ENCODE assay signal across 14 cellular contexts in genomic region chr12:79634957-79635471, GRCh38. TPM values are rescaled to one million over a fixed set of nuclear protein-coding genes. Genes with fewer than 3 reads are reported as not detected.
DNase-seq lines count a peak whose midpoint lies in the region; ATAC-seq, FAIRE-seq and TF ChIP-seq lines count a peak whose summit lies in the region.
"Had no signal": no experiment of that assay in that cellular context is flagged by ENCODE, and none has a peak within 500 bp of the region (broad histone marks: within the 10 kb centered on the region; RNA-seq: fewer than 3 reads in every experiment).

No MANE protein-coding gene starts in this region.

- intact Hi-C loops in esophagus squamous epithelium (cut with DNase I) = no loop called here

- no peak for TF ChIP-seq CTCF in AG09309 (IDR thresholded peaks at IDR 0.05; ENCODE audit: control insufficient read depth, insufficient read depth, low read depth, low read length, missing control alignments)
- no peak for TF ChIP-seq CTCF in bronchial epithelial cell (IDR thresholded peaks at IDR 0.05; ENCODE audit: insufficient read depth, low read length, severe bottlenecking)
- TF ChIP-seq CTCF in esophagus squamous epithelium (IDR thresholded peaks at IDR 0.05) = no peak

- FAIRE-seq in bronchial epithelial cell (lab: Jason Lieb, UNC) = no peak
- FAIRE-seq: endometrium had no signal

- peak; percentile 66 for DNase-seq in AG09309 (ENCODE audit: low read depth)
- peak; percentile 31 for DNase-seq in M059J (ENCODE audit: low read depth)
- DNase-seq in bronchial epithelial cell (ENCODE audit: low read depth) = peak; percentile 82
- no peak for DNase-seq in left lobe of liver (ENCODE audit: low spot score)
- DNase-seq in esophagus squamous epithelium (lab: John Stamatoyannopoulos, UW) = no peak
- no peak for DNase-seq in substantia nigra (lab: John Stamatoyannopoulos, UW)
- DNase-seq: activated CD4-positive, alpha-beta T cell treated with anti-CD3 and anti-CD28 coated beads, Interleukin-2, amount 50 U/mL, for 1 hour; hypothalamus; NCI-H2227 treated with DMSO at 0.1 percent for 48 hours; OCI-M1; posterior cingulate gyrus had no signal

- 39 to 46% methylated on average over 1 of the region's 1 CpG for WGBS in esophagus squamous epithelium, 2 donors

- H3K4me3 ChIP-seq in AG09309 (ENCODE audit: control insufficient read depth, low read depth, low read length) (no peak overlapping the region), bronchial epithelial cell (ENCODE audit: low read depth, low read length) (no peak overlapping the region), esophagus squamous epithelium (no peak overlapping the region)

- H3K27ac ChIP-seq in esophagus squamous epithelium (peak overlapping the region in 1 of 4 donors; percentile 15), substantia nigra (ENCODE audit: low read depth, low read length, poor library complexity, severe bottlenecking) (no peak overlapping the region)

- H3K36me3 ChIP-seq in bronchial epithelial cell (ENCODE audit: control insufficient read depth, insufficient read depth, low read length) (no peaks in the 10 kb centered on the region), esophagus squamous epithelium (no peaks in the 10 kb centered on the region)

- ATAC-seq in left lobe of liver (peak; percentile 88), GM18861 (IDR thresholded peaks at IDR 0.05; ENCODE audit: unreplicated experiment) (no peak), GM21717 (IDR thresholded peaks at IDR 0.05; ENCODE audit: unreplicated experiment) (no peak)

- H3K9me3 ChIP-seq in esophagus squamous epithelium = no peaks in the 10 kb centered on the region

- H3K4me1 ChIP-seq in esophagus squamous epithelium = peaks cover 0 to 19% (median 10%) of the 10 kb centered on the region in 3 donors

- H3K27me3 ChIP-seq in bronchial epithelial cell (ENCODE audit: control insufficient read depth, insufficient read depth, low read length) (no peaks in the 10 kb centered on the region), esophagus squamous epithelium (no peaks in the 10 kb centered on the region)

- TF ChIP-seq POLR2A in esophagus squamous epithelium (IDR thresholded peaks at IDR 0.05) = no peak

RNA-seq across cellular contexts. Expression of gene PAWR, which starts 55.8 kb away (rescaled TPM):
- 20.7 and 46.3 TPM in 2 replicates for total RNA-seq in M059J (2014; rRNA removed; shearing (Covaris generic))
- 69.2 and 100 TPM in 2 replicates for total RNA-seq in bronchial epithelial cell
- 33.3 TPM for total RNA-seq in left lobe of liver
- 10 to 100 TPM; 44.3 to 67.3 (median 48.5) TPM for total RNA-seq in esophagus squamous epithelium

Comparison
In these comparisons a context has a peak if more than half of its experiments do, and no peak if none do; other contexts are left out.
1. DNase-seq: peak in AG09309 (single experiment), M059J (single experiment) and bronchial epithelial cell (single experiment); none in left lobe of liver (single experiment), esophagus squamous epithelium (single experiment) and substantia nigra (0 of 49).